1 cellular context compared by ENCODE assay signal in the genomic region with DNA sequence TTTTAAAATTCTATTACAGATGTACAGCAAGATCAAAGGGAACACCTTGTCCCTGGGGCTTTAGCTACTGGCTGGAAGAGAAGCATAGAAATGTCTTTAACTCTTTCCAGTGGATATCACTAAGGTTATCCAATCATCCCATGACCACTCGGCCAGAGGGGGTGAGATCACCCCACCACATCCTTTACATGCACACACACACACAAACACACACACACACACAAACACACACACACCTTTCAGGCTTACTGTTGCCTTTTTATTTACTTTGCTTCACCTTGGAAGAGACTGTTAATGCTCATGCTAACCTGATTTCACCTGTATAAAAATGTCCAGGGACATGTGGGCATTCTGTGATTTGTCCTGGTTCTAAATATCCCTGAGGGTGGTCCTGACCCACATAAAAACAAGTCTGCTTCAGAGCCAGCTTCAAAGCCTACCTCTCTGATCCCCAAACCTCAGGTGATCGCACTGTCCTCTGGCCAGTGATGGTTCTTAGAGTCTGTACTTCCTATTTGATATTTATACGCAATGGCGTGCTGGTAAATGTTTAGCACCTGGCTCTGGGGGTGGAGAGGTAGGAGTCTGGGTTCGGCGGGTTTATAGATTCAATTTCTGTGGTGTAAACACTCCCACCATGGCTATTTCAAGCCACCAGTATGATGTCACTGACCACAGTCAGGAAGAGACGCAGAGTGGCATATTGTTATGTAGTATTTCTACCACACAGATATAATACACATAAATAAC.
TF ChIP-seq lines count a peak whose summit lies in the region.

No MANE protein-coding gene starts in this region.

TF ChIP-seq in K562, 482 proteins besides CTCF, POLR2A, EP300 and RAD21 (continued from another document):
- TF ChIP-seq, protein P1, sequence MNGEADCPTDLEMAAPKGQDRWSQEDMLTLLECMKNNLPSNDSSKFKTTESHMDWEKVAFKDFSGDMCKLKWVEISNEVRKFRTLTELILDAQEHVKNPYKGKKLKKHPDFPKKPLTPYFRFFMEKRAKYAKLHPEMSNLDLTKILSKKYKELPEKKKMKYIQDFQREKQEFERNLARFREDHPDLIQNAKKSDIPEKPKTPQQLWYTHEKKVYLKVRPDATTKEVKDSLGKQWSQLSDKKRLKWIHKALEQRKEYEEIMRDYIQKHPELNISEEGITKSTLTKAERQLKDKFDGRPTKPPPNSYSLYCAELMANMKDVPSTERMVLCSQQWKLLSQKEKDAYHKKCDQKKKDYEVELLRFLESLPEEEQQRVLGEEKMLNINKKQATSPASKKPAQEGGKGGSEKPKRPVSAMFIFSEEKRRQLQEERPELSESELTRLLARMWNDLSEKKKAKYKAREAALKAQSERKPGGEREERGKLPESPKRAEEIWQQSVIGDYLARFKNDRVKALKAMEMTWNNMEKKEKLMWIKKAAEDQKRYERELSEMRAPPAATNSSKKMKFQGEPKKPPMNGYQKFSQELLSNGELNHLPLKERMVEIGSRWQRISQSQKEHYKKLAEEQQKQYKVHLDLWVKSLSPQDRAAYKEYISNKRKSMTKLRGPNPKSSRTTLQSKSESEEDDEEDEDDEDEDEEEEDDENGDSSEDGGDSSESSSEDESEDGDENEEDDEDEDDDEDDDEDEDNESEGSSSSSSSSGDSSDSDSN (IDR thresholded peaks at IDR 0.05; ENCODE audit: borderline replicate concordance in 1 of 2, low read depth in 2 of 2, low read length in 2 of 2), result no peak
- no peak for TF ChIP-seq IRF2 (CRISPR knock-in tag; IDR thresholded peaks at IDR 0.05)
- TF ChIP-seq BCLAF1 (IDR thresholded peaks at IDR 0.05; ENCODE audit: borderline replicate concordance in 1 of 2, control insufficient read depth in 1 of 2, low read depth in 2 of 2, low read length in 1 of 2), result no peak
- no peak for TF ChIP-seq E4F1 (CRISPR knock-in tag; IDR thresholded peaks at IDR 0.05; ENCODE audit: borderline replicate concordance)
- TF ChIP-seq ZNF589 (CRISPR knock-in tag; IDR thresholded peaks at IDR 0.05; ENCODE audit: low read depth), result 0 out of 2 replicates have a peak, but pooled peaks have one; percentile 8
- no peak for TF ChIP-seq HNRNPUL1 (IDR thresholded peaks at IDR 0.05; ENCODE audit: low read length)
- no peak for TF ChIP-seq PHB (CRISPR knock-in tag; IDR thresholded peaks at IDR 0.05)
- no peak for TF ChIP-seq GATAD2B (IDR thresholded peaks at IDR 0.05; ENCODE audit: borderline replicate concordance)
- 0 out of 2 replicates have a peak, but pooled peaks have one; percentile 11 for TF ChIP-seq DPF2 (IDR thresholded peaks at IDR 0.05)
- TF ChIP-seq SRF (CRISPR knock-in tag; IDR thresholded peaks at IDR 0.05), result no peak
- TF ChIP-seq ZNF384 (IDR thresholded peaks at IDR 0.05; ENCODE audit: low read depth, low read length), result no peak
- peak; percentile 48; the same call in 1 of the 2 replicates for TF ChIP-seq JUN (IDR thresholded peaks at IDR 0.05; ENCODE audit: borderline replicate concordance, low read depth, low read length)
- TF ChIP-seq JUN (CRISPR knock-in tag; IDR thresholded peaks at IDR 0.05; ENCODE audit: borderline replicate concordance), result no peak
- peak; percentile 13; the same call in 1 of the 2 replicates for TF ChIP-seq JUND (IDR thresholded peaks at IDR 0.05; ENCODE audit: borderline replicate concordance, low read depth, low read length)
- TF ChIP-seq JUND (tag; IDR thresholded peaks at IDR 0.05; ENCODE audit: borderline replicate concordance, low read depth, low read length), result no peak
- TF ChIP-seq MTA2 (IDR thresholded peaks at IDR 0.05; ENCODE audit: low read depth), result no peak
- TF ChIP-seq SAFB (IDR thresholded peaks at IDR 0.05; ENCODE audit: borderline replicate concordance, low read depth, low read length), result no peak
- no peak for TF ChIP-seq AFF1 (IDR thresholded peaks at IDR 0.05; ENCODE audit: low read depth in 1 of 2, partially characterized antibody in 2 of 2)
- peak; percentile 61 for TF ChIP-seq MEF2D (tag; conservative IDR thresholded peaks at IDR 0.05; ENCODE audit: low read depth)
- no peak for TF ChIP-seq ZNF696 (CRISPR knock-in tag; conservative IDR thresholded peaks at IDR 0.05)
- no peak for TF ChIP-seq USF2 (CRISPR knock-in tag; IDR thresholded peaks at IDR 0.05)
- no peak for TF ChIP-seq FOXK2 (conservative IDR thresholded peaks at IDR 0.05 in 1 of 2, IDR thresholded peaks at IDR 0.05 in 1 of 2; ENCODE audit: low read depth in 2 of 2)
- TF ChIP-seq, protein P2, sequence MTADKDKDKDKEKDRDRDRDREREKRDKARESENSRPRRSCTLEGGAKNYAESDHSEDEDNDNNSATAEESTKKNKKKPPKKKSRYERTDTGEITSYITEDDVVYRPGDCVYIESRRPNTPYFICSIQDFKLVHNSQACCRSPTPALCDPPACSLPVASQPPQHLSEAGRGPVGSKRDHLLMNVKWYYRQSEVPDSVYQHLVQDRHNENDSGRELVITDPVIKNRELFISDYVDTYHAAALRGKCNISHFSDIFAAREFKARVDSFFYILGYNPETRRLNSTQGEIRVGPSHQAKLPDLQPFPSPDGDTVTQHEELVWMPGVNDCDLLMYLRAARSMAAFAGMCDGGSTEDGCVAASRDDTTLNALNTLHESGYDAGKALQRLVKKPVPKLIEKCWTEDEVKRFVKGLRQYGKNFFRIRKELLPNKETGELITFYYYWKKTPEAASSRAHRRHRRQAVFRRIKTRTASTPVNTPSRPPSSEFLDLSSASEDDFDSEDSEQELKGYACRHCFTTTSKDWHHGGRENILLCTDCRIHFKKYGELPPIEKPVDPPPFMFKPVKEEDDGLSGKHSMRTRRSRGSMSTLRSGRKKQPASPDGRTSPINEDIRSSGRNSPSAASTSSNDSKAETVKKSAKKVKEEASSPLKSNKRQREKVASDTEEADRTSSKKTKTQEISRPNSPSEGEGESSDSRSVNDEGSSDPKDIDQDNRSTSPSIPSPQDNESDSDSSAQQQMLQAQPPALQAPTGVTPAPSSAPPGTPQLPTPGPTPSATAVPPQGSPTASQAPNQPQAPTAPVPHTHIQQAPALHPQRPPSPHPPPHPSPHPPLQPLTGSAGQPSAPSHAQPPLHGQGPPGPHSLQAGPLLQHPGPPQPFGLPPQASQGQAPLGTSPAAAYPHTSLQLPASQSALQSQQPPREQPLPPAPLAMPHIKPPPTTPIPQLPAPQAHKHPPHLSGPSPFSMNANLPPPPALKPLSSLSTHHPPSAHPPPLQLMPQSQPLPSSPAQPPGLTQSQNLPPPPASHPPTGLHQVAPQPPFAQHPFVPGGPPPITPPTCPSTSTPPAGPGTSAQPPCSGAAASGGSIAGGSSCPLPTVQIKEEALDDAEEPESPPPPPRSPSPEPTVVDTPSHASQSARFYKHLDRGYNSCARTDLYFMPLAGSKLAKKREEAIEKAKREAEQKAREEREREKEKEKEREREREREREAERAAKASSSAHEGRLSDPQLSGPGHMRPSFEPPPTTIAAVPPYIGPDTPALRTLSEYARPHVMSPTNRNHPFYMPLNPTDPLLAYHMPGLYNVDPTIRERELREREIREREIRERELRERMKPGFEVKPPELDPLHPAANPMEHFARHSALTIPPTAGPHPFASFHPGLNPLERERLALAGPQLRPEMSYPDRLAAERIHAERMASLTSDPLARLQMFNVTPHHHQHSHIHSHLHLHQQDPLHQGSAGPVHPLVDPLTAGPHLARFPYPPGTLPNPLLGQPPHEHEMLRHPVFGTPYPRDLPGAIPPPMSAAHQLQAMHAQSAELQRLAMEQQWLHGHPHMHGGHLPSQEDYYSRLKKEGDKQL (CRISPR knock-in tag; IDR thresholded peaks at IDR 0.05; ENCODE audit: borderline replicate concordance), result no peak
- TF ChIP-seq CBFA2T2 (conservative IDR thresholded peaks at IDR 0.05), result 0 out of 2 replicates have a peak, but pooled peaks have one; percentile 6
- TF ChIP-seq FUS (optimal IDR thresholded peaks at IDR 0.05; ENCODE audit: low read depth, low read length), result no peak
- 0 out of 2 replicates have a peak, but pooled peaks have one; percentile 22 for TF ChIP-seq CREM (IDR thresholded peaks at IDR 0.05; ENCODE audit: low read depth)
- no peak for TF ChIP-seq TSC22D4 (tag; IDR thresholded peaks at IDR 0.05)
- peak; percentile 72 for TF ChIP-seq ATF3 (IDR thresholded peaks at IDR 0.05)
- no peak for TF ChIP-seq ATF3 (CRISPR knock-in tag; conservative IDR thresholded peaks at IDR 0.05)
- no peak for TF ChIP-seq DMBX1 (CRISPR knock-in tag; IDR thresholded peaks at IDR 0.05; ENCODE audit: borderline replicate concordance)
- no peak for TF ChIP-seq ZNF316 (IDR thresholded peaks at IDR 0.05)
- TF ChIP-seq RBM34 (IDR thresholded peaks at IDR 0.05; ENCODE audit: borderline replicate concordance, insufficient read depth, low read length), result no peak
- TF ChIP-seq ERF (CRISPR knock-in tag; IDR thresholded peaks at IDR 0.05), result no peak
- no peak for TF ChIP-seq SMARCA4 (IDR thresholded peaks at IDR 0.05)
- no peak for TF ChIP-seq TEAD4 (IDR thresholded peaks at IDR 0.05; ENCODE audit: low read length)
- no peak for TF ChIP-seq TEAD4 (CRISPR knock-in tag; IDR thresholded peaks at IDR 0.05; ENCODE audit: borderline replicate concordance)
- no peak for TF ChIP-seq SMAD2 (IDR thresholded peaks at IDR 0.05; ENCODE audit: low read depth, low read length)
- TF ChIP-seq C11orf30 (IDR thresholded peaks at IDR 0.05; ENCODE audit: low read depth), result no peak
